8 cellular contexts compared by ENCODE assay signal in the genomic region with DNA sequence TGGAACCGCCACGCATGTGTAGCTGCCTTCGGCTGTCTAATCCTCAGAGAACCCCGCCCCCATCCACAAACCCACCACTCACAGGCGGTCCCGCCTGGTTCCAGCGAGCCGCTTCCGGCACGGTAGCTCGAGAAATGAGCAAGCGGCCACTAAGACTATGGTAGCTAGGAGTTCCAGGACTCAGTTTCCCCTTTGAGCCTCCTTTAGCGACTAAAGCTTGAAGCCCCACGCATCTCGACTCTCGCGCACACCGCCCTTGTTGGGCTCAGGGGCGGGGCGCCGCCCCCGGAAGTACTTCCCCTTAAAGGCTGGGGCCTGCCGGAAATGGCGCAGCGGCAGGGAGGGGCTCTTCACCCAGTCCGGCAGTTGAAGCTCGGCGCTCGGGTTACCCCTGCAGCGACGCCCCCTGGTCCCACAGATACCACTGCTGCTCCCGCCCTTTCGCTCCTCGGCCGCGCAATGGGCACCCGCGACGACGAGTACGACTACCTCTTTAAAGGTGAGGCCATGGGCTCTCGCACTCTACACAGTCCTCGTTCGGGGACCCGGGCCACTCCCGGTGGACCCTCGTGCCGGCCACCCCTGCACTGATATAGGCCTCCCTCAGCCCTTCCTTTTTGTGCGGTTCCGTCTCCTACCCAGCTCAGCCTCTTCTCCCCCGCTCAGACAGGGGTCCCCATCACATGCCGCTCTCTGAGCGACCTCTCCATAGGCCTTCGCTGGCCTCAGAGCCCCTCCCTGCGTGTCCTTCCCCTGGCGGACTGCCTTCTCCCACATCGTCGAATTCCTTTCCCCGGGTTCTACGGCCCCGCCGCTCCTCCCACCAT. TPM values are rescaled to one million over a fixed set of nuclear protein-coding genes. Genes with fewer than 3 reads are reported as not detected.
A peak's percentile ranks its signal among the peaks of the same experiment; 100 is the strongest.
DNase-seq lines count a peak whose midpoint lies in the region; ATAC-seq and TF ChIP-seq lines count a peak whose summit lies in the region.

A gene (plus strand): TSS at position 365 of the 827 bp plus-strand sequence. CDS start 95 bp downstream, at position 460.

- peak within 1 kb of the TSS; percentile 95 for H3K4me3 ChIP-seq in CD4-positive, CD25-positive, alpha-beta regulatory T cell (ENCODE audit: low read depth, low read length)
- H3K4me3 ChIP-seq in liver (ENCODE audit: low read depth in 1 of 3, low read length in 3 of 3): peak within 1 kb of the TSS; percentile 84 to 98 (median 92)

- no peaks in the 10 kb centered on the region for H3K9me3 Mint-ChIP-seq in CD4-positive, CD25-positive, alpha-beta regulatory T cell

- peak; percentile 46 to 56 for TF ChIP-seq RAD21 in liver (IDR thresholded peaks at IDR 0.05)

- TF ChIP-seq CTCF in liver (IDR thresholded peaks at IDR 0.05; ENCODE audit: low read depth, low read length, missing input control): peak; percentile 4

- no peaks in the 10 kb centered on the region for H3K27me3 ChIP-seq in CD4-positive, CD25-positive, alpha-beta regulatory T cell (ENCODE audit: control insufficient read depth, insufficient read depth, low read length)
- H3K27me3 ChIP-seq in liver (ENCODE audit: control insufficient read depth in 4 of 4, insufficient read depth in 4 of 4, low read length in 3 of 4): no peaks in the 10 kb centered on the region

- peak within 1 kb of the TSS; percentile 91 to 99 (median 98) for H3K4me3 Mint-ChIP-seq in CD4-positive, CD25-positive, alpha-beta regulatory T cell

- H3K36me3 Mint-ChIP-seq in CD4-positive, CD25-positive, alpha-beta regulatory T cell: peaks cover under 1% of the 10 kb centered on the region

- peak; percentile 92 to 93 for ATAC-seq in CD4-positive, CD25-positive, alpha-beta regulatory T cell (ENCODE audit: low read depth in 2 of 2)
- peak; percentile 90 for ATAC-seq in GM19395 (IDR thresholded peaks at IDR 0.05; ENCODE audit: unreplicated experiment)
- ATAC-seq in HG03565 (IDR thresholded peaks at IDR 0.05; ENCODE audit: unreplicated experiment): peak; percentile 73

- H3K9me3 ChIP-seq in CD4-positive, CD25-positive, alpha-beta regulatory T cell (ENCODE audit: control insufficient read depth in 2 of 2, low read length in 2 of 2): no peaks in the 10 kb centered on the region
- H3K9me3 ChIP-seq in liver (ENCODE audit: control insufficient read depth in 4 of 4, low read length in 3 of 4): no peaks in the 10 kb centered on the region

- peak within 1 kb of the TSS; percentile 95 for H3K27ac ChIP-seq in CD4-positive, CD25-positive, alpha-beta regulatory T cell (ENCODE audit: insufficient read depth, low read length, poor library complexity, severe bottlenecking)
- H3K27ac ChIP-seq in liver (ENCODE audit: low read depth in 1 of 2, low read length in 2 of 2): peak within 1 kb of the TSS; percentile 81 to 95

- peaks cover 31% of the 10 kb centered on the region for H3K4me1 ChIP-seq in CD4-positive, CD25-positive, alpha-beta regulatory T cell (ENCODE audit: control insufficient read depth, insufficient read depth, low read length, poor library complexity, severe bottlenecking)
- H3K4me1 ChIP-seq in liver (ENCODE audit: control insufficient read depth in 4 of 4, insufficient read depth in 4 of 4, low read length in 3 of 4): peaks cover 2 to 12% (median 8%) of the 10 kb centered on the region in 4 donors

- DNase-seq in CD4-positive, CD25-positive, alpha-beta regulatory T cell: peak; percentile 93 to 98 (median 96)
- peak; percentile 73 for DNase-seq in NCI-H748 treated with DMSO at 0.1 percent for 48 hours (lab: John Stamatoyannopoulos, UW)
- DNase-seq in activated CD4-positive, alpha-beta T cell treated with anti-CD3 and anti-CD28 coated beads, Interleukin-2, amount 50 U/mL, for 4 hours: peak; percentile 90 to 93
- DNase-seq in dermis blood vessel endothelial cell: peak; percentile 98
- peak; percentile 95 for DNase-seq in stimulated activated CD4-positive, alpha-beta T cell treated with anti-CD3 and anti-CD28 coated beads, Interleukin-4, amount 100 ng/mL, for 24 hours

- H3K9ac ChIP-seq in liver (ENCODE audit: low read depth in 1 of 2, low read length in 2 of 2): peak within 1 kb of the TSS; percentile 79 to 87

- WGBS in liver: under 1% methylated on average over 62 of the region's 62 CpGs

- peaks cover 15% of the 10 kb centered on the region for H3K27me3 Mint-ChIP-seq in CD4-positive, CD25-positive, alpha-beta regulatory T cell

- H3K27ac Mint-ChIP-seq in CD4-positive, CD25-positive, alpha-beta regulatory T cell: peak within 1 kb of the TSS; percentile 98 to 99 (median 99)

- no peaks in the 10 kb centered on the region for H3K36me3 ChIP-seq in CD4-positive, CD25-positive, alpha-beta regulatory T cell (ENCODE audit: control insufficient read depth, insufficient read depth, low read length)
- no peaks in the 10 kb centered on the region for H3K36me3 ChIP-seq in liver (ENCODE audit: control insufficient read depth in 4 of 4, insufficient read depth in 3 of 4, low read depth in 1 of 4, low read length in 3 of 4)

- peaks cover 15 to 43% (median 22%) of the 10 kb centered on the region in 4 donors for H3K4me1 Mint-ChIP-seq in CD4-positive, CD25-positive, alpha-beta regulatory T cell

TF ChIP-seq in liver, 16 proteins besides CTCF, POLR2A, EP300 and RAD21:
- TF ChIP-seq, protein P1, sequence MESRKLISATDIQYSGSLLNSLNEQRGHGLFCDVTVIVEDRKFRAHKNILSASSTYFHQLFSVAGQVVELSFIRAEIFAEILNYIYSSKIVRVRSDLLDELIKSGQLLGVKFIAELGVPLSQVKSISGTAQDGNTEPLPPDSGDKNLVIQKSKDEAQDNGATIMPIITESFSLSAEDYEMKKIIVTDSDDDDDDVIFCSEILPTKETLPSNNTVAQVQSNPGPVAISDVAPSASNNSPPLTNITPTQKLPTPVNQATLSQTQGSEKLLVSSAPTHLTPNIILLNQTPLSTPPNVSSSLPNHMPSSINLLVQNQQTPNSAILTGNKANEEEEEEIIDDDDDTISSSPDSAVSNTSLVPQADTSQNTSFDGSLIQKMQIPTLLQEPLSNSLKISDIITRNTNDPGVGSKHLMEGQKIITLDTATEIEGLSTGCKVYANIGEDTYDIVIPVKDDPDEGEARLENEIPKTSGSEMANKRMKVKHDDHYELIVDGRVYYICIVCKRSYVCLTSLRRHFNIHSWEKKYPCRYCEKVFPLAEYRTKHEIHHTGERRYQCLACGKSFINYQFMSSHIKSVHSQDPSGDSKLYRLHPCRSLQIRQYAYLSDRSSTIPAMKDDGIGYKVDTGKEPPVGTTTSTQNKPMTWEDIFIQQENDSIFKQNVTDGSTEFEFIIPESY (IDR thresholded peaks at IDR 0.05): peak; percentile 74
- TF ChIP-seq FOXA2 (IDR thresholded peaks at IDR 0.05): peak; percentile 6
- no peak for TF ChIP-seq HNF4G (IDR thresholded peaks at IDR 0.05)
- peak; percentile 9 for TF ChIP-seq FOXA1 (IDR thresholded peaks at IDR 0.05)
- TF ChIP-seq, protein P2, sequence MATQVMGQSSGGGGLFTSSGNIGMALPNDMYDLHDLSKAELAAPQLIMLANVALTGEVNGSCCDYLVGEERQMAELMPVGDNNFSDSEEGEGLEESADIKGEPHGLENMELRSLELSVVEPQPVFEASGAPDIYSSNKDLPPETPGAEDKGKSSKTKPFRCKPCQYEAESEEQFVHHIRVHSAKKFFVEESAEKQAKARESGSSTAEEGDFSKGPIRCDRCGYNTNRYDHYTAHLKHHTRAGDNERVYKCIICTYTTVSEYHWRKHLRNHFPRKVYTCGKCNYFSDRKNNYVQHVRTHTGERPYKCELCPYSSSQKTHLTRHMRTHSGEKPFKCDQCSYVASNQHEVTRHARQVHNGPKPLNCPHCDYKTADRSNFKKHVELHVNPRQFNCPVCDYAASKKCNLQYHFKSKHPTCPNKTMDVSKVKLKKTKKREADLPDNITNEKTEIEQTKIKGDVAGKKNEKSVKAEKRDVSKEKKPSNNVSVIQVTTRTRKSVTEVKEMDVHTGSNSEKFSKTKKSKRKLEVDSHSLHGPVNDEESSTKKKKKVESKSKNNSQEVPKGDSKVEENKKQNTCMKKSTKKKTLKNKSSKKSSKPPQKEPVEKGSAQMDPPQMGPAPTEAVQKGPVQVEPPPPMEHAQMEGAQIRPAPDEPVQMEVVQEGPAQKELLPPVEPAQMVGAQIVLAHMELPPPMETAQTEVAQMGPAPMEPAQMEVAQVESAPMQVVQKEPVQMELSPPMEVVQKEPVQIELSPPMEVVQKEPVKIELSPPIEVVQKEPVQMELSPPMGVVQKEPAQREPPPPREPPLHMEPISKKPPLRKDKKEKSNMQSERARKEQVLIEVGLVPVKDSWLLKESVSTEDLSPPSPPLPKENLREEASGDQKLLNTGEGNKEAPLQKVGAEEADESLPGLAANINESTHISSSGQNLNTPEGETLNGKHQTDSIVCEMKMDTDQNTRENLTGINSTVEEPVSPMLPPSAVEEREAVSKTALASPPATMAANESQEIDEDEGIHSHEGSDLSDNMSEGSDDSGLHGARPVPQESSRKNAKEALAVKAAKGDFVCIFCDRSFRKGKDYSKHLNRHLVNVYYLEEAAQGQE (IDR thresholded peaks at IDR 0.05): no peak
- TF ChIP-seq NR2F2 (IDR thresholded peaks at IDR 0.05): no peak
- TF ChIP-seq JUND (IDR thresholded peaks at IDR 0.05): peak in 1 of 2 donors; percentile 14
- peak; percentile 54 for TF ChIP-seq TAF1 (conservative IDR thresholded peaks at IDR 0.05)
- TF ChIP-seq, protein P3, sequence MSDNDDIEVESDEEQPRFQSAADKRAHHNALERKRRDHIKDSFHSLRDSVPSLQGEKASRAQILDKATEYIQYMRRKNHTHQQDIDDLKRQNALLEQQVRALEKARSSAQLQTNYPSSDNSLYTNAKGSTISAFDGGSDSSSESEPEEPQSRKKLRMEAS (IDR thresholded peaks at IDR 0.05): peak; percentile 87
- TF ChIP-seq GABPA (IDR thresholded peaks at IDR 0.05 in 1 of 2, conservative IDR thresholded peaks at IDR 0.05 in 1 of 2): peak; percentile 98 to 99
- TF ChIP-seq RXRA (IDR thresholded peaks at IDR 0.05): peak; percentile 12 to 24
- peak; percentile 48 to 58 for TF ChIP-seq HNF4A (conservative IDR thresholded peaks at IDR 0.05)
- TF ChIP-seq EGR1 (IDR thresholded peaks at IDR 0.05; ENCODE audit: low read depth in 2 of 2): peak; percentile 71 to 75
- TF ChIP-seq, protein P4, sequence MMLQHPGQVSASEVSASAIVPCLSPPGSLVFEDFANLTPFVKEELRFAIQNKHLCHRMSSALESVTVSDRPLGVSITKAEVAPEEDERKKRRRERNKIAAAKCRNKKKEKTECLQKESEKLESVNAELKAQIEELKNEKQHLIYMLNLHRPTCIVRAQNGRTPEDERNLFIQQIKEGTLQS (IDR thresholded peaks at IDR 0.05): no peak
- peak; percentile 47 for TF ChIP-seq SP1 (IDR thresholded peaks at IDR 0.05)
- TF ChIP-seq YY1 (IDR thresholded peaks at IDR 0.05): peak; percentile 68

RNA-seq across cellular contexts. Expression of the gene that starts here (rescaled TPM):
- 115 TPM for total RNA-seq in CD4-positive, CD25-positive, alpha-beta regulatory T cell
- polyA plus RNA-seq in CD4-positive, CD25-positive, alpha-beta regulatory T cell: 100 to 1,000 TPM; 229 to 330 (median 265) TPM
- total RNA-seq in dermis blood vessel endothelial cell (485 and 795 TPM in 2 replicates), liver (10 to 100 TPM; 40.6 to 84.8 TPM)
- 100 to 1,000 TPM in 1 of 2 donors, 10 to 100 TPM in 1; 78.5 to 100 TPM for polyA plus RNA-seq in liver

Comparison
In these comparisons a context has a peak if more than half of its experiments do, and no peak if none do; other contexts are left out.
1. Peak in every context shown above with its lines: DNase-seq, ATAC-seq, H3K4me3 ChIP-seq and H3K27ac ChIP-seq.